ENCODE assay signal across 8 cellular contexts in genomic region chr13:30376426-30377311, GRCh38. TPM values are rescaled to one million over a fixed set of nuclear protein-coding genes. Genes with fewer than 3 reads are reported as not detected.
DNase-seq lines count a peak whose midpoint lies in the region; ATAC-seq and TF ChIP-seq lines count a peak whose summit lies in the region.

No MANE protein-coding gene starts in this region.

- no peaks in the 10 kb centered on the region for H3K27me3 Mint-ChIP-seq in activated CD4-positive, alpha-beta memory T cell treated with anti-CD3 and anti-CD28 coated beads, Interleukin-2, amount 10 ng/mL, durations not matched to agents 7 days and 5 days
- H3K27me3 Mint-ChIP-seq in memory B cell, result no peaks in the 10 kb centered on the region

- RAD21 ChIA-PET in HCT116 (lab: Charles Lee; ENCODE audit: low non-redundant PET in 1 of 2, low total read pairs in 2 of 2, uncharacterized antibody in 2 of 2, unreplicated experiment in 2 of 2), result no interaction called here

- H3K4me3 Mint-ChIP-seq in activated CD4-positive, alpha-beta memory T cell treated with anti-CD3 and anti-CD28 coated beads, Interleukin-2, amount 10 ng/mL, durations not matched to agents 7 days and 5 days, result peak overlapping the region; percentile 78
- peak overlapping the region; percentile 89 for H3K4me3 Mint-ChIP-seq in memory B cell

- no peaks in the 10 kb centered on the region for H3K79me2 ChIP-seq in HCT116 (ENCODE audit: insufficient read depth, low read length)

- H3K4me2 ChIP-seq in HCT116 (ENCODE audit: low read length), result peak overlapping the region; percentile 20; the same call in 1 of the 2 replicates

- H4K20me1 ChIP-seq in HCT116 (ENCODE audit: insufficient read depth), result no peaks in the 10 kb centered on the region

- CTCF ChIA-PET in HCT116 (lab: Charles Lee), result no interaction called here
- CTCF ChIA-PET in activated CD4-positive, alpha-beta memory T cell treated with anti-CD3 and anti-CD28 coated beads, Interleukin-2, amount 10 ng/mL, durations not matched to agents 7 days and 5 days (lab: Charles Lee), result interaction anchor here (1.0 to 4.5 kb wide), 12 partner anchors 8 to 670 kb away, joined by 3 to 17 read pairs (median 4); partner anchors contain the start of genes KATNAL1 and UBE2L5

- intact Hi-C loops in HCT116 (cut with micrococcal nuclease) (no loop called here), breast epithelium (cut with DNase I; ENCODE audit: low total_unique reads) (loop anchor here (5.0 kb wide), 1 partner anchor 179 kb away; no protein-coding TSS in a partner anchor)

- no peak overlapping the region for H2AFZ ChIP-seq in HCT116 (ENCODE audit: low read depth, low read length, poor library complexity, severe bottlenecking)

- POLR2A ChIA-PET in HCT116 (lab: Charles Lee), result no interaction called here
- POLR2A ChIA-PET in activated CD4-positive, alpha-beta memory T cell treated with anti-CD3 and anti-CD28 coated beads, Interleukin-2, amount 10 ng/mL, durations not matched to agents 7 days and 5 days (lab: Charles Lee), result interaction anchor here (1.0 to 7.5 kb wide), 17 partner anchors 9 to 367 kb away, joined by 3 to 265 read pairs (median 7); partner anchors contain the start of genes HMGB1, KATNAL1, UBE2L5 and USPL1

- TF ChIP-seq POLR2A in HCT116 (IDR thresholded peaks at IDR 0.05; ENCODE audit: borderline replicate concordance, extremely low read depth, insufficient read depth, insufficient read length) (no peak), tibial nerve (IDR thresholded peaks at IDR 0.05) (no peak), breast epithelium (IDR thresholded peaks at IDR 0.05) (no peak)

- TF ChIP-seq CTCF in HCT116 (IDR thresholded peaks at IDR 0.05 in 2 of 3, conservative IDR thresholded peaks at IDR 0.05 in 1 of 3; ENCODE audit: borderline replicate concordance in 1 of 3, insufficient read depth in 1 of 3, low read depth in 2 of 3, low read length in 2 of 3) (no peak), tibial nerve (IDR thresholded peaks at IDR 0.05) (no peak), breast epithelium (IDR thresholded peaks at IDR 0.05) (no peak)

- H3K9me3 ChIP-seq in HCT116 (ENCODE audit: control insufficient read depth in 1 of 2, insufficient read depth in 1 of 2, low read depth in 1 of 2, low read length in 2 of 2), result no peaks in the 10 kb centered on the region
- no peaks in the 10 kb centered on the region for H3K9me3 ChIP-seq in tibial nerve
- H3K9me3 ChIP-seq in breast epithelium, result no peaks in the 10 kb centered on the region

- no peak overlapping the region for H3K4me3 ChIP-seq in HCT116 (replicated peaks in 1 of 2; ENCODE audit: low read depth in 1 of 2, low read length in 2 of 2)
- peak overlapping the region in 1 of 4 donors; percentile 12 for H3K4me3 ChIP-seq in tibial nerve
- H3K4me3 ChIP-seq in breast epithelium, result no peak overlapping the region

- BruUV-seq in HCT116 (replicated peaks; lab: Mats Ljungman, UMichigan), result no TSS peak

- TF ChIP-seq EP300 in tibial nerve (IDR thresholded peaks at IDR 0.05), result no peak

- H3K4me1 ChIP-seq in HCT116 (ENCODE audit: control insufficient read depth in 1 of 2, insufficient read depth in 2 of 2, low read length in 2 of 2), result peaks cover 6 to 15% of the 10 kb centered on the region in 2 experiments; a peak in 3 of 4 replicates
- H3K4me1 ChIP-seq in tibial nerve, result peaks cover 0 to 8% (median 0%) of the 10 kb centered on the region in 4 donors
- H3K4me1 ChIP-seq in breast epithelium, result no peaks in the 10 kb centered on the region

- H3K36me3 Mint-ChIP-seq in activated CD4-positive, alpha-beta memory T cell treated with anti-CD3 and anti-CD28 coated beads, Interleukin-2, amount 10 ng/mL, durations not matched to agents 7 days and 5 days (ENCODE audit: low read depth), result peaks cover 26% of the 10 kb centered on the region
- peaks cover 2% of the 10 kb centered on the region for H3K36me3 Mint-ChIP-seq in memory B cell

- H3K9ac ChIP-seq in HCT116 (ENCODE audit: low read length), result no peak overlapping the region

- H3K27me3 ChIP-seq in HCT116 (ENCODE audit: insufficient read depth, low read length) (no peaks in the 10 kb centered on the region), tibial nerve (no peaks in the 10 kb centered on the region), breast epithelium (no peaks in the 10 kb centered on the region)

- whole genome bisulfite sequencing in tibial nerve, 2 donors, result 69 to 73% methylated on average over 4 to 5 of the region's 5 CpGs

- DNase-seq in HCT116 (ENCODE audit: low read depth, low spot score) (no peak), NCI-H1436 (lab: John Stamatoyannopoulos, UW) (peak; percentile 42), memory B cell (ENCODE audit: low spot score in 2 of 2) (peak; percentile 50 to 53), tibial nerve (ENCODE audit: low spot score in 2 of 2) (no peak), nucleus accumbens (lab: John Stamatoyannopoulos, UW) (no peak), breast epithelium (ENCODE audit: low spot score in 2 of 2) (no peak)
- DNase-seq in activated CD4-positive, alpha-beta memory T cell treated with anti-CD3 and anti-CD28 coated beads, Interleukin-2, amount 10 ng/mL, durations not matched to agents 7 days and 5 days, result peak; percentile 86

- ATAC-seq in GM18502 (IDR thresholded peaks at IDR 0.05; ENCODE audit: poor library complexity, unreplicated experiment) (peak; percentile 61), HCT116 (peak; percentile 47), memory B cell (ENCODE audit: low read depth) (peak; percentile 69)

- peak overlapping the region; percentile 96 for H3K27ac Mint-ChIP-seq in activated CD4-positive, alpha-beta memory T cell treated with anti-CD3 and anti-CD28 coated beads, Interleukin-2, amount 10 ng/mL, durations not matched to agents 7 days and 5 days
- H3K27ac Mint-ChIP-seq in memory B cell, result peak overlapping the region; percentile 98

- H3K4me1 Mint-ChIP-seq in activated CD4-positive, alpha-beta memory T cell treated with anti-CD3 and anti-CD28 coated beads, Interleukin-2, amount 10 ng/mL, durations not matched to agents 7 days and 5 days, result peaks cover 79% of the 10 kb centered on the region
- peaks cover 43% of the 10 kb centered on the region for H3K4me1 Mint-ChIP-seq in memory B cell

- H3K9me2 ChIP-seq in HCT116 (ENCODE audit: insufficient read depth), result no peaks in the 10 kb centered on the region

- no peak for TF ChIP-seq RAD21 in HCT116 (IDR thresholded peaks at IDR 0.05; ENCODE audit: low read depth)

- H3K27ac ChIP-seq in HCT116 (ENCODE audit: low read depth, low read length), result no peak overlapping the region
- peak overlapping the region in 1 of 4 donors; percentile 66 for H3K27ac ChIP-seq in tibial nerve
- no peak overlapping the region for H3K27ac ChIP-seq in breast epithelium

- H3K36me3 ChIP-seq in HCT116 (ENCODE audit: control insufficient read depth in 1 of 2, insufficient read depth in 2 of 2, low read length in 2 of 2) (no peaks in the 10 kb centered on the region), tibial nerve (no peaks in the 10 kb centered on the region), breast epithelium (no peaks in the 10 kb centered on the region)

- peaks cover 3% of the 10 kb centered on the region for H3K9me3 Mint-ChIP-seq in activated CD4-positive, alpha-beta memory T cell treated with anti-CD3 and anti-CD28 coated beads, Interleukin-2, amount 10 ng/mL, durations not matched to agents 7 days and 5 days
- H3K9me3 Mint-ChIP-seq in memory B cell, result no peaks in the 10 kb centered on the region

TF ChIP-seq in HCT116, 20 proteins besides CTCF, POLR2A, EP300 and RAD21:
- TF ChIP-seq TCF7L2 (IDR thresholded peaks at IDR 0.05; ENCODE audit: borderline replicate concordance, extremely low read depth, insufficient read depth, insufficient read length) (no peak), ELF1 (IDR thresholded peaks at IDR 0.05; ENCODE audit: borderline replicate concordance, low read depth) (no peak), EGR1 (IDR thresholded peaks at IDR 0.05; ENCODE audit: low read depth) (no peak), EZH2 (IDR thresholded peaks at IDR 0.05) (no peak), SIN3A (IDR thresholded peaks at IDR 0.05; ENCODE audit: low read depth) (no peak), CEBPB (IDR thresholded peaks at IDR 0.05; ENCODE audit: low read depth) (no peak), REST (IDR thresholded peaks at IDR 0.05; ENCODE audit: low read depth) (no peak)

RNA-seq across cellular contexts. Expression of gene UBE2L5, which starts 45.6 kb away (rescaled TPM):
- total RNA-seq in HCT116 (2021; ENCODE audit: unreplicated experiment), result 0.15 TPM
- polyA plus RNA-seq in HCT116 (2012), result not detected in 2 replicates
- total RNA-seq in activated CD4-positive, alpha-beta memory T cell treated with anti-CD3 and anti-CD28 coated beads, Interleukin-2, amount 10 ng/mL, durations not matched to agents 7 days and 5 days, result under 1 TPM in 1 of 2 experiments, not detected in 1; 0.20 TPM
- total RNA-seq in tibial nerve, result not detected
- 1 to 10 TPM in 1 of 3 donors, under 1 TPM in 1, not detected in 1; 0.98 to 1.3 TPM for total RNA-seq in breast epithelium

Comparison
In these comparisons a context has a peak if more than half of its experiments do, and no peak if none do; other contexts are left out.
1. DNase-seq: peak in NCI-H1436 (single experiment), activated CD4-positive, alpha-beta memory T cell treated with anti-CD3 and anti-CD28 coated beads, Interleukin-2, amount 10 ng/mL, durations not matched to agents 7 days and 5 days (single experiment) and memory B cell (2 of 2); none in HCT116 (single experiment), tibial nerve (0 of 2), nucleus accumbens (0 of 56) and breast epithelium (0 of 2).
2. Peak in every context shown above with its lines, with median percentiles within 50 percentile points of each other: ATAC-seq.